In genomic region chr3:46693897-46694235, GRCh38 we compare ENCODE assay signal across 9 cellular contexts. TPM values are rescaled to one million over a fixed set of nuclear protein-coding genes. Genes with fewer than 3 reads are reported as not detected.
DNase-seq lines count a peak whose midpoint lies in the region; ATAC-seq and TF ChIP-seq lines count a peak whose summit lies in the region.
"Had no signal": no experiment of that assay in that cellular context is flagged by ENCODE, and none has a peak within 500 bp of the region (broad histone marks: within the 10 kb centered on the region; RNA-seq: fewer than 3 reads in every experiment).

No MANE protein-coding gene starts in this region.

- H3K4me1 ChIP-seq in adrenal gland (replicated peaks in 1 of 2): peaks cover 34 to 50% of the 10 kb centered on the region in 2 donors

- ATAC-seq in stimulated activated naive CD8-positive, alpha-beta T cell treated with anti-CD3 and anti-CD28 coated beads, Interleukin-15, Interleukin-2, amounts not matched to agents 100 U/mL and 50 U/mL, for 24 hours: peak; percentile 28
- ATAC-seq in GM19328 (IDR thresholded peaks at IDR 0.05; ENCODE audit: unreplicated experiment): no peak

- H3K27me3 ChIP-seq in adrenal gland (no peaks in the 10 kb centered on the region), layer of hippocampus (ENCODE audit: control insufficient read depth, insufficient read depth, low read length) (peaks cover 2% of the 10 kb centered on the region)

- no peaks in the 10 kb centered on the region for H3K36me3 ChIP-seq in adrenal gland (replicated peaks in 1 of 2)

- no peaks in the 10 kb centered on the region for H3K9me3 ChIP-seq in adrenal gland (replicated peaks in 1 of 3)

- H3K4me3 ChIP-seq in adrenal gland: peak overlapping the region in 2 of 4 donors; percentile 46 to 63

- DNase-seq in activated T-cell treated with anti-CD3 and anti-CD28 coated beads for 1 hour (ENCODE audit: low read depth): peak; percentile 46
- no peak for DNase-seq in activated T-cell treated with anti-CD3 and anti-CD28 coated beads, Interleukin-2, amount 50 U/mL, for 1 hour
- peak in 6 of 7 donors; percentile 69 to 84 (median 76) for DNase-seq in adrenal gland
- peak; percentile 53 for DNase-seq in stimulated activated naive CD8-positive, alpha-beta T cell treated with anti-CD3 and anti-CD28 coated beads, Interleukin-15, Interleukin-2, amounts not matched to agents 100 U/mL and 50 U/mL, for 24 hours
- DNase-seq in NCI-H1436 treated with DMSO at 0.1 percent for 48 hours (lab: John Stamatoyannopoulos, UW): no peak
- no peak for DNase-seq in NOMO-1 treated with dmso at 0.1 percent for 144 hours (lab: John Stamatoyannopoulos, UW; ENCODE audit: unreplicated experiment)

- peak in 1 of 2 donors; percentile 62 for TF ChIP-seq POLR2A in adrenal gland (IDR thresholded peaks at IDR 0.05)

- peak overlapping the region in 3 of 5 donors; percentile 72 to 82 (median 76) for H3K27ac ChIP-seq in adrenal gland
- peak overlapping the region; percentile 27 for H3K27ac ChIP-seq in layer of hippocampus (ENCODE audit: low read depth, low read length)

- intact Hi-C loops in adrenal gland (cut with DNase I): no loop called here

- TF ChIP-seq CTCF in adrenal gland (IDR thresholded peaks at IDR 0.05): no peak

- 9 to 13% methylated on average over 30 of the region's 30 CpGs; no CpG with 5 or more reads in 2 of the 4 donors for WGBS in adrenal gland, 4 donors

RNA-seq across cellular contexts. Expression of gene ALS2CL, which starts 0.4 kb away (rescaled TPM):
- total RNA-seq in adrenal gland: 10 to 100 TPM in 4 of 8 donors, 1 to 10 TPM in 4; 2.6 to 15.6 (median 10.1) TPM
- polyA plus RNA-seq in adrenal gland: 10 to 100 TPM in 2 of 3 donors, 1 to 10 TPM in 1; 1.5 to 48.3 (median 36.8) TPM

RNA-seq across cellular contexts. Expression of gene TMIE, which starts 7.3 kb away (rescaled TPM):
- total RNA-seq in adrenal gland: 1 to 10 TPM in 5 of 8 donors, under 1 TPM in 3; 0.30 to 2.6 (median 1.2) TPM
- 10 to 100 TPM in 1 of 3 donors, 1 to 10 TPM in 2; 4.1 to 21.4 (median 5.4) TPM for polyA plus RNA-seq in adrenal gland
- total RNA-seq: Daoy had no signal

RNA-seq across cellular contexts. Expression of gene PRSS50, which starts 23.8 kb away (rescaled TPM):
- under 1 TPM in 4 of 8 donors, not detected in 4; 0.07 to 0.30 (median 0.12) TPM for total RNA-seq in adrenal gland
- 1 to 10 TPM in 1 of 3 donors, under 1 TPM in 2; 0.20 to 1.9 (median 0.61) TPM for polyA plus RNA-seq in adrenal gland
- total RNA-seq: Daoy had no signal

Comparison
In these comparisons a context has a peak if more than half of its experiments do, and no peak if none do; other contexts are left out.
1. DNase-seq: peak in activated T-cell treated with anti-CD3 and anti-CD28 coated beads for 1 hour (single experiment), adrenal gland (6 of 7) and stimulated activated naive CD8-positive, alpha-beta T cell treated with anti-CD3 and anti-CD28 coated beads, Interleukin-15, Interleukin-2, amounts not matched to agents 100 U/mL and 50 U/mL, for 24 hours (single experiment); none in activated T-cell treated with anti-CD3 and anti-CD28 coated beads, Interleukin-2, amount 50 U/mL, for 1 hour (single experiment), NCI-H1436 treated with DMSO at 0.1 percent for 48 hours (single experiment) and NOMO-1 treated with dmso at 0.1 percent for 144 hours (single experiment).